ENCODE assay signal across 19 cellular contexts in the genomic region with DNA sequence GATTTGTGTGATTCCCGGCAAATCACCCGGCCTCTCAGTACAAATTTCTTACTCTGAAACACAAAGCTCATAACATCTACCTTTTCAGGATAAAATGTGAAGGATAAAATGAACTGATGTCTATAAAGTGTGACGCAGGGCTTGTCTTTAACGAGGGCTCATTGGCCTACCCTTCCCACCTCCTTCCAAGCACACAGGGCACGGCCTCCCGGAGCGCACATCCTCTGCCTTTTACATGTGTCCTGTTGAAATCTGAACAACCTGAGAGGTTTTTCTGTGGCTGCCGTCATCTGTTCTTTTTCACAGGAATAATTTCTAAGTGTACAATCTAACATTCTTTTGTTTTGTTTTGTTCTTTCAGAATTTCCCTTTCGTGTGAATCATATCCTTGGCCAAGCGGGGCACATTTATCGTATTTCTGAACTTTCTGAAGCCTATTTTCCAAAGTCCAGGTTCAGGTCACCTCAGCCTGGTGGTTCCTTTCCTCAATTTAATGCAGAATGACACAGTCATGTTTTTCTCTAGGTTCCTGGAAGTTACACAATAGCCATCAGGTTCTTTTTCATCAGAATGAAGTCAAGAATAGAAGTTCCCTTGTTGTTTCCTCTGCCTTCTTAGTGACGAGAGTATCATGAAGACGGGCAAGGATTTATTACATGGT. TPM values are rescaled to one million over a fixed set of nuclear protein-coding genes. Genes with fewer than 3 reads are reported as not detected.
DNase-seq lines count a peak whose midpoint lies in the region; ATAC-seq and TF ChIP-seq lines count a peak whose summit lies in the region.
"Had no signal": no experiment of that assay in that cellular context is flagged by ENCODE, and none has a peak within 500 bp of the region (broad histone marks: within the 10 kb centered on the region; RNA-seq: fewer than 3 reads in every experiment).

No MANE protein-coding gene starts in this region.

- WGBS in heart right ventricle, 2 donors, result 78 to 81% methylated on average over 13 of the region's 13 CpGs
- WGBS in neuronal stem cell (ENCODE audit: extremely low coverage in 2 of 2, insufficient read length in 2 of 2, insufficient replicate concordance in 1 of 2), 2 donors, result no CpG with 5 or more reads among the region's 13 CpGs
- WGBS in tibial nerve, 2 donors, result 81 to 92% methylated on average over 13 of the region's 13 CpGs

- no peak overlapping the region for H2BK120ac ChIP-seq in neuronal stem cell (ENCODE audit: low read depth, low read length)

- no peak overlapping the region for H2BK5ac ChIP-seq in neuronal stem cell (ENCODE audit: low read length)

- H3K27ac ChIP-seq in heart right ventricle (peak overlapping the region; percentile 29 to 87 (median 71)), neuronal stem cell (replicated peaks; ENCODE audit: low read length) (no peak overlapping the region), vagina (peak overlapping the region; percentile 36), tibial nerve (peak overlapping the region in 2 of 4 donors; percentile 34 to 76)

- no peak overlapping the region for H3K23ac ChIP-seq in neuronal stem cell (ENCODE audit: low read depth, low read length, poor library complexity)

- DNase-seq in heart right ventricle (no peak), left ventricle myocardium superior (no peak), dermis blood vessel endothelial cell (peak; percentile 94), neuronal stem cell (ENCODE audit: low spot score) (no peak), vagina (ENCODE audit: extremely low spot score in 2 of 2) (no peak), tibial nerve (ENCODE audit: low spot score in 2 of 2) (no peak), NCI-H128 (lab: John Stamatoyannopoulos, UW; ENCODE audit: unreplicated experiment) (no peak), KG1 (lab: John Stamatoyannopoulos, UW) (no peak)
- DNase-seq: activated CD4-positive, alpha-beta T cell treated with anti-CD3 and anti-CD28 coated beads, Interleukin-2, amount 10 ng/mL, durations not matched to agents 7 days and 5 days; activated naive CD8-positive, alpha-beta T cell treated with anti-CD3 and anti-CD28 coated beads, Interleukin-2, amount 50 U/mL, for 24 hours; Calu3; NCI-H2171 treated with DMSO at 0.1 percent for 48 hours; NCI-H526; posterior cingulate gyrus; SHP77; small intestine; stimulated activated naive CD8-positive, alpha-beta T cell treated with anti-CD3 and anti-CD28 coated beads, Interleukin-15, Interleukin-2, amounts not matched to agents 100 U/mL and 50 U/mL, for 24 hours; T-cell had no signal

- no peak overlapping the region for H3K4ac ChIP-seq in neuronal stem cell (ENCODE audit: low read length)

- ATAC-seq in heart right ventricle (peak in 5 of 8 donors; percentile 27 to 54 (median 32)), left ventricle myocardium superior (no peak)
- ATAC-seq: activated naive CD8-positive, alpha-beta T cell treated with anti-CD3 and anti-CD28 coated beads, Interleukin-2, amount 50 U/mL, for 24 hours; HCT116; stimulated activated naive CD8-positive, alpha-beta T cell treated with anti-CD3 and anti-CD28 coated beads, Interleukin-15, Interleukin-2, amounts not matched to agents 100 U/mL and 50 U/mL, for 24 hours; T-cell had no signal

- no peak overlapping the region for H3K18ac ChIP-seq in neuronal stem cell (ENCODE audit: low read length)

- H2AK5ac ChIP-seq in neuronal stem cell (ENCODE audit: low read depth, low read length), result no peak overlapping the region

- no peak overlapping the region for H3K14ac ChIP-seq in neuronal stem cell (ENCODE audit: low read length)

- H3K36me3 ChIP-seq in heart right ventricle (no peaks in the 10 kb centered on the region), neuronal stem cell (replicated peaks in 1 of 2; ENCODE audit: control insufficient read depth in 2 of 2, insufficient read depth in 2 of 2, low read length in 2 of 2) (no peaks in the 10 kb centered on the region), vagina (no peaks in the 10 kb centered on the region), tibial nerve (no peaks in the 10 kb centered on the region)

- intact Hi-C loops in heart right ventricle (cut with DNase I) (loop anchor here in 3 of 10 donors (2.0 to 5.0 kb wide), 4 partner anchors 44 to 96 kb away; a partner anchor contains a TSS), left ventricle myocardium superior (cut with micrococcal nuclease) (no loop called here), vagina (cut with DNase I) (no loop called here)

- TF ChIP-seq CTCF in heart right ventricle (IDR thresholded peaks at IDR 0.05), result no peak
- no peak for TF ChIP-seq CTCF in vagina (IDR thresholded peaks at IDR 0.05)
- TF ChIP-seq CTCF in tibial nerve (IDR thresholded peaks at IDR 0.05), result no peak

- TF ChIP-seq EP300 in tibial nerve (IDR thresholded peaks at IDR 0.05), result peak in 1 of 2 donors; percentile 55

- H3K4me3 ChIP-seq in heart right ventricle (no peak overlapping the region), neuronal stem cell (ENCODE audit: low read length in 2 of 2) (no peak overlapping the region), vagina (no peak overlapping the region), tibial nerve (no peak overlapping the region)

- H3K27me3 ChIP-seq in heart right ventricle (no peaks in the 10 kb centered on the region), neuronal stem cell (ENCODE audit: control insufficient read depth in 3 of 3, insufficient read depth in 3 of 3, low read depth in 1 of 3, low read length in 3 of 3) (no peaks in the 10 kb centered on the region), vagina (no peaks in the 10 kb centered on the region), tibial nerve (no peaks in the 10 kb centered on the region)

- H2AFZ ChIP-seq in neuronal stem cell (ENCODE audit: low read length), result no peak overlapping the region

- TF ChIP-seq POLR2A in vagina (IDR thresholded peaks at IDR 0.05), result no peak
- no peak for TF ChIP-seq POLR2A in tibial nerve (IDR thresholded peaks at IDR 0.05)

- no peaks in the 10 kb centered on the region for H3K79me1 ChIP-seq in neuronal stem cell (ENCODE audit: low read depth, low read length)

- no peak overlapping the region for H2BK12ac ChIP-seq in neuronal stem cell (ENCODE audit: low read length)

- H3K9ac ChIP-seq in neuronal stem cell (ENCODE audit: low read depth, low read length, poor library complexity), result no peak overlapping the region

- H3K9me3 ChIP-seq in heart right ventricle (no peaks in the 10 kb centered on the region), neuronal stem cell (replicated peaks in 1 of 2; ENCODE audit: control insufficient read depth in 2 of 2, insufficient read depth in 1 of 2, low read depth in 1 of 2, low read length in 2 of 2) (peaks cover 0 to 2% of the 10 kb centered on the region in 2 donors), vagina (no peaks in the 10 kb centered on the region), tibial nerve (no peaks in the 10 kb centered on the region)

- no peak overlapping the region for H3K4me2 ChIP-seq in neuronal stem cell (ENCODE audit: insufficient read depth, low read length, poor library complexity, severe bottlenecking)

- H4K8ac ChIP-seq in neuronal stem cell (ENCODE audit: low read depth, low read length), result no peak overlapping the region

- peak overlapping the region; percentile 61 for H2BK15ac ChIP-seq in neuronal stem cell (ENCODE audit: low read length)

- H4K91ac ChIP-seq in neuronal stem cell (ENCODE audit: low read depth, low read length, poor library complexity), result no peak overlapping the region

- H3K4me1 ChIP-seq in heart right ventricle (peaks cover 3 to 68% (median 23%) of the 10 kb centered on the region in 9 donors), neuronal stem cell (ENCODE audit: control insufficient read depth in 2 of 2, insufficient read depth in 1 of 2, low read depth in 1 of 2, low read length in 2 of 2) (peaks cover 14 to 20% of the 10 kb centered on the region in 2 donors), vagina (peaks cover 15% of the 10 kb centered on the region), tibial nerve (peaks cover 0 to 7% (median 0%) of the 10 kb centered on the region in 4 donors)

RNA-seq across cellular contexts. Expression of a gene that starts 53.1 kb away (rescaled TPM):
- total RNA-seq in heart right ventricle (10 to 100 TPM; 21.6 to 61.7 (median 37.4) TPM), left ventricle myocardium superior (45.8 TPM), dermis blood vessel endothelial cell (27.2 and 43.7 TPM in 2 replicates), vagina (185 TPM), tibial nerve (100 to 1,000 TPM; 101 to 195 (median 169) TPM)
- polyA plus RNA-seq in heart right ventricle, result 10 to 100 TPM; 30.2 to 42.2 TPM
- polyA plus RNA-seq in neuronal stem cell (2013, experiment 1 of 2), result 92.4 TPM
- polyA plus RNA-seq in neuronal stem cell (2013, experiment 2 of 2), result 97.0 TPM
